ENCODE assay signal across 1 cellular context in genomic region chr21:41564871-41565281, GRCh38.
TF ChIP-seq lines count a peak whose summit lies in the region.

No MANE protein-coding gene starts in this region.

TF ChIP-seq in HepG2, 621 proteins besides CTCF, POLR2A, EP300 and RAD21 (continued from another document):
- TF ChIP-seq USF2 (IDR thresholded peaks at IDR 0.05; ENCODE audit: low read depth, low read length) (peak; percentile 61), USF2 (CRISPR knock-in tag; IDR thresholded peaks at IDR 0.05; ENCODE audit: borderline replicate concordance) (peak; percentile 22; the same call in 1 of the 2 replicates), RNF2 (conservative IDR thresholded peaks at IDR 0.05; ENCODE audit: low read depth) (peak; percentile 40; the same call in 1 of the 2 replicates), BHLHE40 (IDR thresholded peaks at IDR 0.05; ENCODE audit: low read length) (peak; percentile 71), ZNF18 (CRISPR knock-in tag; IDR thresholded peaks at IDR 0.05; ENCODE audit: insufficient replicate concordance) (no peak), ZSCAN22 (CRISPR knock-in tag; IDR thresholded peaks at IDR 0.05) (no peak), AKAP8 (CRISPR knock-in tag; IDR thresholded peaks at IDR 0.05) (no peak)
TF ChIP-seq in HepG2: peak in this region for 5.
